ENCODE assay signal across 8 cellular contexts in the genomic region with DNA sequence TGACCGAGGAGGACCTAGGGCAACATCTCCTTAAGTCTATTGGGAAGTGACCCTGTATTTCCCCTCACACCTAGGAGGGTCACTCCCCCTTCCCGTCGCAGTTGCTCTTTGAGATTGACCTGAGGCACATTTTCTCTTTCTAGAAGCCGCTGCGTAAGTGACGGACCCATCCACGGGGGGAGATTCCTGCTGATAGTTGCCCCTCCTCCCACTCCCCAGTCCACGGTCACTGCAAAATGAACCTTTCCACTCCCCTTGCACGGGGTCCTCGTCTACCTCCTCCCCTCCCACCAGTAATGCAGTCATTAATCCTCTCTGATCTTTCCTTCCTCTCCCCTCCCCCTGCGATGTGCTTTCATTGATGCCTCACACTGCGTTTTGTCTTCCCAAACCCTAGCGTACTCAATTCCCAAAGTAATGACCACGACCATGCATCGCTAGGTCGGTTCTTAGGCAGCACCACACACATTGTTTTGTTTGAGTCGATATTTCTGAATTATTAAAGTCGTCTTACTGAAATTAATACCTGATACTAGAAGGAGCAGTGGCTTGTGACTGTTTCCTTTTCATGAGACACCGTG. TPM values are rescaled to one million over a fixed set of nuclear protein-coding genes. Genes with fewer than 3 reads are reported as not detected.
DNase-seq lines count a peak whose midpoint lies in the region; ATAC-seq and TF ChIP-seq lines count a peak whose summit lies in the region.

No MANE protein-coding gene starts in this region.

- H3K9me3 Mint-ChIP-seq in activated T-cell treated with anti-CD3 and anti-CD28 coated beads, Interleukin-2, amount 50 U/mL, for 4 hours, result no peaks in the 10 kb centered on the region
- H3K9me3 Mint-ChIP-seq in nephron progenitor cell, result no peaks in the 10 kb centered on the region

- peak overlapping the region; percentile 93 for H3K4me3 ChIP-seq in upper lobe of right lung

- peaks cover 3% of the 10 kb centered on the region for H3K27me3 Mint-ChIP-seq in activated T-cell treated with anti-CD3 and anti-CD28 coated beads, Interleukin-2, amount 50 U/mL, for 4 hours (ENCODE audit: low read depth)
- H3K27me3 Mint-ChIP-seq in nephron progenitor cell (ENCODE audit: low read depth, poor library complexity), result no peaks in the 10 kb centered on the region

- peaks cover 41% of the 10 kb centered on the region for H3K4me1 Mint-ChIP-seq in activated T-cell treated with anti-CD3 and anti-CD28 coated beads, Interleukin-2, amount 50 U/mL, for 4 hours (ENCODE audit: low read depth)
- H3K4me1 Mint-ChIP-seq in nephron progenitor cell, result peaks cover 50% of the 10 kb centered on the region

- H3K36me3 ChIP-seq in upper lobe of right lung, result no peaks in the 10 kb centered on the region

- H3K27me3 ChIP-seq in foreskin keratinocyte (no peaks in the 10 kb centered on the region), upper lobe of right lung (no peaks in the 10 kb centered on the region)

- peak overlapping the region; percentile 98 for H3K27ac ChIP-seq in foreskin keratinocyte
- peak overlapping the region; percentile 98 for H3K27ac ChIP-seq in upper lobe of right lung

- H3K9me3 ChIP-seq in upper lobe of right lung, result no peaks in the 10 kb centered on the region

- H3K36me3 Mint-ChIP-seq in activated T-cell treated with anti-CD3 and anti-CD28 coated beads, Interleukin-2, amount 50 U/mL, for 4 hours (ENCODE audit: insufficient read depth), result peaks cover 2% of the 10 kb centered on the region
- H3K36me3 Mint-ChIP-seq in nephron progenitor cell (ENCODE audit: low read depth), result peaks cover 10% of the 10 kb centered on the region

- DNase-seq in Ammon's horn (ENCODE audit: low spot score) (peak; percentile 63), NCI-H2227 treated with DMSO at 0.1 percent for 48 hours (lab: John Stamatoyannopoulos, UW) (peak; percentile 21), foreskin keratinocyte (peak; percentile 51 to 71), nephron progenitor cell (peak; percentile 47), upper lobe of right lung (no peak)
- peak; percentile 6 for DNase-seq in activated T-cell treated with anti-CD3 and anti-CD28 coated beads, Interleukin-2, amount 50 U/mL, for 4 hours

- peak overlapping the region; percentile 99 for H3K4me3 Mint-ChIP-seq in activated T-cell treated with anti-CD3 and anti-CD28 coated beads, Interleukin-2, amount 50 U/mL, for 4 hours
- H3K4me3 Mint-ChIP-seq in nephron progenitor cell, result peak overlapping the region; percentile 99

- H3K4me1 ChIP-seq in foreskin keratinocyte, result peaks cover 14% of the 10 kb centered on the region
- H3K4me1 ChIP-seq in upper lobe of right lung, result peaks cover 13% of the 10 kb centered on the region

- ATAC-seq in GM18868 (IDR thresholded peaks at IDR 0.05; ENCODE audit: unreplicated experiment) (peak; percentile 9), HG03066 (IDR thresholded peaks at IDR 0.05; ENCODE audit: low read depth, unreplicated experiment) (peak; percentile 28), foreskin keratinocyte (peak; percentile 26), upper lobe of right lung (peak; percentile 33)
- peak; percentile 9 for ATAC-seq in activated T-cell treated with anti-CD3 and anti-CD28 coated beads, Interleukin-2, amount 50 U/mL, for 4 hours

- TF ChIP-seq CTCF in foreskin keratinocyte (conservative IDR thresholded peaks at IDR 0.05) (no peak), nephron progenitor cell (IDR thresholded peaks at IDR 0.05) (no peak), upper lobe of right lung (IDR thresholded peaks at IDR 0.05) (no peak)

- intact Hi-C loops in upper lobe of right lung (cut with DNase I), result no loop called here

- peak overlapping the region; percentile 97 for H3K27ac Mint-ChIP-seq in nephron progenitor cell

RNA-seq across cellular contexts. Expression of a gene that starts 0.8 kb away (rescaled TPM):
- 10 to 100 TPM; 74.7 to 78.3 (median 76.1) TPM for total RNA-seq in activated T-cell treated with anti-CD3 and anti-CD28 coated beads, Interleukin-2, amount 50 U/mL, for 4 hours
- total RNA-seq in foreskin keratinocyte (25.8 and 27.1 TPM in 2 replicates), upper lobe of right lung (86.2 TPM)
- 6.5 and 7.3 TPM in 2 replicates for polyA plus RNA-seq in foreskin keratinocyte
